In the genomic region with DNA sequence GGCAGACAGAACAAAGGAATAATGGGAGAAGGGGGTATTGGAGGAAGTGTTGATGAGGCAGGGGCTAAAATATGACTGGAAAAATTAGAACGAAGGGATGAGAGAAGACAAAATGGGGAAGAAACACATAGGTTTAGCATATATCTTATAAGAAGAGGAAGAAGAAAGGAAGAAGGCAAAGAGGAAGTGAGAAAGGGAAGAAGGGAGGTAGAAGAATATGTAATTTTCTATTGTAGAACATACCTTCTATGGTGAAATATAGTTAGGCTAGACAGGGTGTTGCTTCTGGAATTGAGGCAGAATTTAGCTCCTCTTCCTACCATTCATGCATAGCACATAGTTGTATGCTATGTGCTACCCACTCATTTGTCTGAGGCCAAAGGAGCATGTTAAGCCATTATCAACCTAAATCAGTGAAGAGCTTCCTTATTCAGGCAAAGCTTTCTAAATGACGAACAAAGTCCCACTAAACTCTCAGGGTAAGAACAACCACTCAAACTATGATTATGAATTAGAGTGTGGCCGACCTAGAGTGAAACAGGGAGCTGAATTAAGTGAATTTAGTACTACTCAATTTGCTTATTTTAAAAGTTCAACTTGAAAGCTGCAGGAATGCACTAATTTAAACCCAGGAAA, we compare ENCODE assay signal across 22 cellular contexts.
DNase-seq lines count a peak whose midpoint lies in the region; ATAC-seq and TF ChIP-seq lines count a peak whose summit lies in the region.
"Had no signal": no experiment of that assay in that cellular context is flagged by ENCODE, and none has a peak within 500 bp of the region (broad histone marks: within the 10 kb centered on the region; RNA-seq: fewer than 3 reads in every experiment).

No MANE protein-coding gene starts in this region.

- H4K20me1 ChIP-seq in DND-41 (ENCODE audit: insufficient read depth, low read length): no peaks in the 10 kb centered on the region

- no peaks in the 10 kb centered on the region for H3K4me1 ChIP-seq in DND-41 (ENCODE audit: insufficient read depth, low read length)
- H3K4me1 ChIP-seq: body of pancreas, pancreas, tibial nerve had no signal

- ATAC-seq in DND-41 (ENCODE audit: insufficient read depth, low read depth) (no peak), GM19035 (IDR thresholded peaks at IDR 0.05; ENCODE audit: unreplicated experiment) (peak; percentile 61), HG02852 (IDR thresholded peaks at IDR 0.05; ENCODE audit: unreplicated experiment) (peak; percentile 78), HG03469 (IDR thresholded peaks at IDR 0.05; ENCODE audit: unreplicated experiment) (no peak)
- ATAC-seq: activated CD8-positive, alpha-beta memory T cell treated with anti-CD3 and anti-CD28 coated beads, Interleukin-2, amount 10 ng/mL, durations not matched to agents 7 days and 5 days; body of pancreas; pancreas had no signal

- H3K9ac ChIP-seq in DND-41 (ENCODE audit: low read depth, low read length): no peak overlapping the region

- H3K4me2 ChIP-seq in DND-41 (ENCODE audit: insufficient read depth, low read length): no peak overlapping the region

- H3K36me3 ChIP-seq in DND-41 (ENCODE audit: insufficient read depth, low read length): no peaks in the 10 kb centered on the region
- H3K36me3 ChIP-seq: pancreas, tibial nerve had no signal

- 0 out of 2 replicates have a peak overlapping the region, but pooled peaks have one; percentile 6 for H2AFZ ChIP-seq in DND-41 (ENCODE audit: low read depth, low read length)

- TF ChIP-seq CTCF in DND-41 (IDR thresholded peaks at IDR 0.05; ENCODE audit: borderline replicate concordance, extremely low read depth, low read length, poor library complexity, severe bottlenecking): no peak

- no peak overlapping the region for H3K4me3 ChIP-seq in DND-41 (ENCODE audit: low read depth in 1 of 2, low read length in 2 of 2)
- H3K4me3 ChIP-seq: body of pancreas, pancreas, tibial nerve had no signal

- no peaks in the 10 kb centered on the region for H3K9me3 ChIP-seq in DND-41 (ENCODE audit: insufficient read depth, low read length, severe bottlenecking)
- H3K9me3 ChIP-seq: body of pancreas, pancreas, tibial nerve had no signal

- intact Hi-C loops in posterior vena cava (cut with DNase I): no loop called here

- DNase-seq in DND-41 (no peak), NOMO-1 (lab: John Stamatoyannopoulos, UW; ENCODE audit: unreplicated experiment in 2 of 2) (peak; percentile 67 to 81), NCI-H128 (lab: John Stamatoyannopoulos, UW; ENCODE audit: unreplicated experiment) (no peak), posterior vena cava (ENCODE audit: low spot score) (no peak), SW 1271 (lab: John Stamatoyannopoulos, UW) (no peak)
- DNase-seq: 8988T; activated B cell treated with CpG ODN at 0.5 μM for 24 hours; activated CD8-positive, alpha-beta memory T cell treated with anti-CD3 and anti-CD28 coated beads, Interleukin-2, amount 10 ng/mL, durations not matched to agents 7 days and 5 days; activated naive CD4-positive, alpha-beta T cell treated with Interleukin-2 at 50 U/mL for 16 hours; body of pancreas; cortex of kidney; DMS53; NCI-H2029; NCI-H524; pancreas; stimulated activated CD4-positive, alpha-beta T cell treated with anti-CD3 and anti-CD28 coated beads, Interleukin-4, amount 100 ng/mL, for 4 hours; T-helper 1 cell had no signal

- H3K27me3 ChIP-seq in DND-41 (ENCODE audit: insufficient read depth, low read length, poor library complexity): no peaks in the 10 kb centered on the region
- H3K27me3 ChIP-seq: body of pancreas, pancreas, tibial nerve had no signal

- no peak overlapping the region for H3K27ac ChIP-seq in DND-41 (ENCODE audit: low read length)
- H3K27ac ChIP-seq: body of pancreas, epithelial cell of prostate, pancreas, tibial nerve had no signal

- H3K79me2 ChIP-seq in DND-41 (ENCODE audit: insufficient read depth, low read length): no peaks in the 10 kb centered on the region

Comparison
In these comparisons a context has a peak if more than half of its experiments do, and no peak if none do; other contexts are left out.
1. ATAC-seq: peak in GM19035 (single experiment) and HG02852 (single experiment); none in DND-41 (single experiment) and HG03469 (single experiment).
2. DNase-seq: peak in NOMO-1 (2 of 2); none in DND-41 (single experiment), NCI-H128 (single experiment), posterior vena cava (single experiment) and SW 1271 (0 of 2).